In genomic region chr13:80265348-80265747, GRCh38 we compare ENCODE assay signal across 20 cellular contexts.
A peak's percentile ranks its signal among the peaks of the same experiment; 100 is the strongest.
DNase-seq lines count a peak whose midpoint lies in the region; ATAC-seq, FAIRE-seq and TF ChIP-seq lines count a peak whose summit lies in the region.
"Had no signal": no experiment of that assay in that cellular context is flagged by ENCODE, and none has a peak within 500 bp of the region (broad histone marks: within the 10 kb centered on the region; RNA-seq: fewer than 3 reads in every experiment).

No MANE protein-coding gene starts in this region.

- H3K4me1 ChIP-seq in GM12878 (ENCODE audit: control insufficient read depth, insufficient read depth, low read length) = no peaks in the 10 kb centered on the region
- H3K4me1 ChIP-seq: foreskin keratinocyte had no signal

- no peak overlapping the region for H3K27ac ChIP-seq in GM12878 (ENCODE audit: control insufficient read depth, insufficient read depth)
- H3K27ac ChIP-seq: cardiac muscle cell, foreskin keratinocyte, KMS-11 had no signal

- WGBS in GM12878 (ENCODE audit: insufficient coverage, insufficient replicate concordance, low lambda C conversion rate, missing lambda C conversion rate) = 0% methylated on average over 1 of the region's 1 CpG

- H3K79me2 ChIP-seq in GM12878 (ENCODE audit: control insufficient read depth, insufficient read depth, low read length) = no peaks in the 10 kb centered on the region

- SMC1A ChIA-PET in GM12878 (lab: Charles Lee; ENCODE audit: uncharacterized antibody, unreplicated experiment) = interaction anchor here (1.0 to 1.9 kb wide), 9 partner anchors 9 to 476 kb away, joined by 3 to 9 read pairs (median 5); no protein-coding TSS in a partner anchor

- no TSS peak for BruUV-seq in GM12878 (replicated peaks; lab: Mats Ljungman, UMichigan)

- no peak overlapping the region for H3K4me3 Mint-ChIP-seq in stimulated activated memory B cell treated with anti-CD40 and anti-IgM and Interleukin-4, amounts not matched to agents 10 μg/mL and 1 μg/mL and 100 μg/mL, for 72 hours
- H3K4me3 Mint-ChIP-seq: CD8-positive, alpha-beta memory T cell had no signal

- H3K9ac ChIP-seq in GM12878 (ENCODE audit: control insufficient read depth, insufficient read depth, low read length) = no peak overlapping the region
- H3K9ac ChIP-seq: KMS-11 had no signal

- H4K20me1 ChIP-seq in GM12878 (ENCODE audit: control insufficient read depth, insufficient read depth) = no peaks in the 10 kb centered on the region

- H3K4me3 ChIP-seq in GM12878 = no peak overlapping the region
- H3K4me3 ChIP-seq: cardiac muscle cell had no signal

- POLR2A ChIA-PET in GM12878 (lab: Charles Lee) = interaction anchor here (0.6 kb wide), 1 partner anchor 12 kb away, joined by 3 read pairs; no protein-coding TSS in a partner anchor

- H3K27me3 Mint-ChIP-seq in stimulated activated memory B cell treated with anti-CD40 and anti-IgM and Interleukin-4, amounts not matched to agents 10 μg/mL and 1 μg/mL and 100 μg/mL, for 72 hours = no peaks in the 10 kb centered on the region

- TF ChIP-seq POLR2A in GM12878 (IDR thresholded peaks at IDR 0.05; ENCODE audit: low read depth, low read length) = no peak

- no peak overlapping the region for H3K4me2 ChIP-seq in GM12878 (ENCODE audit: control insufficient read depth, insufficient read depth)
- H3K4me2 ChIP-seq: KMS-11 had no signal

- intact Hi-C loops in GM12878 (cut with micrococcal nuclease; ENCODE audit: unreplicated experiment) = no loop called here

- no peak for TF ChIP-seq CTCF in GM12878 (IDR thresholded peaks at IDR 0.05 in 2 of 3, conservative IDR thresholded peaks at IDR 0.05 in 1 of 3; ENCODE audit: control insufficient read depth in 2 of 3, extremely low read depth in 1 of 3, insufficient read depth in 1 of 3, low read depth in 3 of 3, low read length in 3 of 3)

- peaks cover 9% of the 10 kb centered on the region for H3K9me3 Mint-ChIP-seq in stimulated activated memory B cell treated with anti-CD40 and anti-IgM and Interleukin-4, amounts not matched to agents 10 μg/mL and 1 μg/mL and 100 μg/mL, for 72 hours

- DNase-seq in GM12878 (ENCODE audit: low read depth, low spot score) (no peak), cerebellar nuclear complex (lab: John Stamatoyannopoulos, UW) (no peak), GDM1 (lab: John Stamatoyannopoulos, UW) (no peak)
- DNase-seq: activated CD4-positive, alpha-beta T cell treated with anti-CD3 and anti-CD28 coated beads for 48 hours; activated gamma-delta T cell; CD8-positive, alpha-beta memory T cell; DMS79; foreskin keratinocyte; H7; hippocampal formation; mammary epithelial cell; NCI-H1092 treated with DMSO at 0.1 percent for 48 hours; right cardiac atrium had no signal

- RAD21 ChIA-PET in GM12878 (lab: Charles Lee; ENCODE audit: unreplicated experiment) = interaction anchor here (0.8 to 1.7 kb wide), 2 partner anchors 11 to 14 kb away, joined by 3 to 9 read pairs; no protein-coding TSS in a partner anchor

- no peak for FAIRE-seq in GM12878 (lab: Jason Lieb, UNC)
- FAIRE-seq: TTC549 had no signal

- no peak for TF ChIP-seq EP300 in GM12878 (IDR thresholded peaks at IDR 0.05; ENCODE audit: borderline replicate concordance in 1 of 2, control insufficient read depth in 1 of 2, low read depth in 2 of 2, low read length in 2 of 2)

- H3K36me3 Mint-ChIP-seq in stimulated activated memory B cell treated with anti-CD40 and anti-IgM and Interleukin-4, amounts not matched to agents 10 μg/mL and 1 μg/mL and 100 μg/mL, for 72 hours = peaks cover 5% of the 10 kb centered on the region

- no peak overlapping the region for H2AFZ ChIP-seq in GM12878 (ENCODE audit: control insufficient read depth, low read depth, low read length)

- TF ChIP-seq RAD21 in GM12878 (IDR thresholded peaks at IDR 0.05; ENCODE audit: insufficient read depth, low read depth, low read length) = no peak

- CTCF ChIA-PET in GM12878 (lab: Yijun Ruan, JAX) = interaction anchor here (1.5 kb wide), 1 partner anchor 30 kb away, joined by 4 read pairs; no protein-coding TSS in a partner anchor

- no peaks in the 10 kb centered on the region for H3K4me1 Mint-ChIP-seq in stimulated activated memory B cell treated with anti-CD40 and anti-IgM and Interleukin-4, amounts not matched to agents 10 μg/mL and 1 μg/mL and 100 μg/mL, for 72 hours
- H3K4me1 Mint-ChIP-seq: CD8-positive, alpha-beta memory T cell had no signal

- H3K9me3 ChIP-seq in GM12878 (replicated peaks; ENCODE audit: control insufficient read depth, insufficient read depth, low read length) = peaks cover 8% of the 10 kb centered on the region; the same call in 2 of the 3 replicates

- in situ Hi-C loops in GM12878 (cut with MboI) = no loop called here

- ATAC-seq in GM18511 (IDR thresholded peaks at IDR 0.05; ENCODE audit: unreplicated experiment) (peak; percentile 89), GM19395 (IDR thresholded peaks at IDR 0.05; ENCODE audit: unreplicated experiment) (peak; percentile 79), HG02981 (IDR thresholded peaks at IDR 0.05; ENCODE audit: unreplicated experiment) (peak; percentile 61), GM12878 (peak; percentile 71)
- ATAC-seq in stimulated activated memory B cell treated with anti-CD40 and anti-IgM and Interleukin-4, amounts not matched to agents 10 μg/mL and 1 μg/mL and 100 μg/mL, for 72 hours = no peak
- ATAC-seq: foreskin keratinocyte, right cardiac atrium had no signal

- no peaks in the 10 kb centered on the region for H3K27me3 ChIP-seq in GM12878 (replicated peaks in 1 of 2; ENCODE audit: control insufficient read depth in 2 of 2, insufficient read depth in 2 of 2, low read length in 1 of 2)
- H3K27me3 ChIP-seq: cardiac muscle cell, foreskin keratinocyte had no signal

- H3K27ac Mint-ChIP-seq in stimulated activated memory B cell treated with anti-CD40 and anti-IgM and Interleukin-4, amounts not matched to agents 10 μg/mL and 1 μg/mL and 100 μg/mL, for 72 hours = no peak overlapping the region
- H3K27ac Mint-ChIP-seq: CD8-positive, alpha-beta memory T cell had no signal

- H3K36me3 ChIP-seq in GM12878 (ENCODE audit: control insufficient read depth in 2 of 2, insufficient read depth in 2 of 2, low read length in 1 of 2) = no peaks in the 10 kb centered on the region
- H3K36me3 ChIP-seq: cardiac muscle cell had no signal

TF ChIP-seq in GM12878, 131 proteins besides CTCF, POLR2A, EP300 and RAD21:
- peak; percentile 14; the same call in 1 of the 2 replicates for TF ChIP-seq RUNX3 (IDR thresholded peaks at IDR 0.05; ENCODE audit: low read length)
- peak; percentile 20 for TF ChIP-seq MEF2B (IDR thresholded peaks at IDR 0.05; ENCODE audit: partially characterized antibody, poor library complexity, severe bottlenecking)
- peak; percentile 28; the same call in 1 of the 2 replicates for TF ChIP-seq SPI1 (IDR thresholded peaks at IDR 0.05; ENCODE audit: borderline replicate concordance, insufficient read depth, low read depth, low read length)
- TF ChIP-seq GABPA (IDR thresholded peaks at IDR 0.05; ENCODE audit: low read depth) = no peak
- no peak for TF ChIP-seq POU2F2 (IDR thresholded peaks at IDR 0.05; ENCODE audit: borderline replicate concordance, low read depth, low read length)
- no peak for TF ChIP-seq NR2C1 (IDR thresholded peaks at IDR 0.05)
- TF ChIP-seq SREBF1 (IDR thresholded peaks at IDR 0.05; ENCODE audit: low read length) = no peak
- TF ChIP-seq ZNF24 (IDR thresholded peaks at IDR 0.05) = peak; percentile 75
- TF ChIP-seq CBX5 (IDR thresholded peaks at IDR 0.05; ENCODE audit: low read depth) = peak; percentile 37; the same call in 1 of the 2 replicates
- peak; percentile 39 for TF ChIP-seq MTA2 (IDR thresholded peaks at IDR 0.05; ENCODE audit: low read depth)
